1 cellular context compared by ENCODE assay signal in genomic region chr20:39048000-39048696, GRCh38.
TF ChIP-seq lines count a peak whose summit lies in the region.

No MANE protein-coding gene starts in this region.

TF ChIP-seq in HepG2, 621 proteins besides CTCF, POLR2A, EP300 and RAD21 (continued from another document and continues in another):
- TF ChIP-seq ZBTB49 (CRISPR knock-in tag; IDR thresholded peaks at IDR 0.05; ENCODE audit: borderline replicate concordance): 0 out of 2 replicates have a peak, but pooled peaks have one; percentile 22
- TF ChIP-seq ZNF614 (CRISPR knock-in tag; IDR thresholded peaks at IDR 0.05; ENCODE audit: borderline replicate concordance): 0 out of 2 replicates have a peak, but pooled peaks have one; percentile 73
- 0 out of 2 replicates have a peak, but pooled peaks have one; percentile 21 for TF ChIP-seq NR1H2 (CRISPR knock-in tag; IDR thresholded peaks at IDR 0.05; ENCODE audit: borderline replicate concordance, low read depth)
- peak; percentile 64; the same call in 1 of the 2 replicates for TF ChIP-seq ZNF761 (CRISPR knock-in tag; conservative IDR thresholded peaks at IDR 0.05)
- TF ChIP-seq, protein P1, sequence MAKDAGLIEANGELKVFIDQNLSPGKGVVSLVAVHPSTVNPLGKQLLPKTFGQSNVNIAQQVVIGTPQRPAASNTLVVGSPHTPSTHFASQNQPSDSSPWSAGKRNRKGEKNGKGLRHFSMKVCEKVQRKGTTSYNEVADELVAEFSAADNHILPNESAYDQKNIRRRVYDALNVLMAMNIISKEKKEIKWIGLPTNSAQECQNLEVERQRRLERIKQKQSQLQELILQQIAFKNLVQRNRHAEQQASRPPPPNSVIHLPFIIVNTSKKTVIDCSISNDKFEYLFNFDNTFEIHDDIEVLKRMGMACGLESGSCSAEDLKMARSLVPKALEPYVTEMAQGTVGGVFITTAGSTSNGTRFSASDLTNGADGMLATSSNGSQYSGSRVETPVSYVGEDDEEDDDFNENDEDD (CRISPR knock-in tag; IDR thresholded peaks at IDR 0.05; ENCODE audit: borderline replicate concordance): 0 out of 2 replicates have a peak, but pooled peaks have one; percentile 25
- no peak for TF ChIP-seq MIXL1 (CRISPR knock-in tag; IDR thresholded peaks at IDR 0.05)
- no peak for TF ChIP-seq ZNF451 (CRISPR knock-in tag; IDR thresholded peaks at IDR 0.05)
- TF ChIP-seq, protein P2, sequence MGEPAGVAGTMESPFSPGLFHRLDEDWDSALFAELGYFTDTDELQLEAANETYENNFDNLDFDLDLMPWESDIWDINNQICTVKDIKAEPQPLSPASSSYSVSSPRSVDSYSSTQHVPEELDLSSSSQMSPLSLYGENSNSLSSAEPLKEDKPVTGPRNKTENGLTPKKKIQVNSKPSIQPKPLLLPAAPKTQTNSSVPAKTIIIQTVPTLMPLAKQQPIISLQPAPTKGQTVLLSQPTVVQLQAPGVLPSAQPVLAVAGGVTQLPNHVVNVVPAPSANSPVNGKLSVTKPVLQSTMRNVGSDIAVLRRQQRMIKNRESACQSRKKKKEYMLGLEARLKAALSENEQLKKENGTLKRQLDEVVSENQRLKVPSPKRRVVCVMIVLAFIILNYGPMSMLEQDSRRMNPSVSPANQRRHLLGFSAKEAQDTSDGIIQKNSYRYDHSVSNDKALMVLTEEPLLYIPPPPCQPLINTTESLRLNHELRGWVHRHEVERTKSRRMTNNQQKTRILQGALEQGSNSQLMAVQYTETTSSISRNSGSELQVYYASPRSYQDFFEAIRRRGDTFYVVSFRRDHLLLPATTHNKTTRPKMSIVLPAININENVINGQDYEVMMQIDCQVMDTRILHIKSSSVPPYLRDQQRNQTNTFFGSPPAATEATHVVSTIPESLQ (CRISPR knock-in tag; conservative IDR thresholded peaks at IDR 0.05): no peak
- TF ChIP-seq ZNF597 (CRISPR knock-in tag; IDR thresholded peaks at IDR 0.05): no peak
- TF ChIP-seq MEIS2 (CRISPR knock-in tag; IDR thresholded peaks at IDR 0.05): no peak
- peak; percentile 71 for TF ChIP-seq ZNF619 (CRISPR knock-in tag; IDR thresholded peaks at IDR 0.05)
- TF ChIP-seq, protein P3, sequence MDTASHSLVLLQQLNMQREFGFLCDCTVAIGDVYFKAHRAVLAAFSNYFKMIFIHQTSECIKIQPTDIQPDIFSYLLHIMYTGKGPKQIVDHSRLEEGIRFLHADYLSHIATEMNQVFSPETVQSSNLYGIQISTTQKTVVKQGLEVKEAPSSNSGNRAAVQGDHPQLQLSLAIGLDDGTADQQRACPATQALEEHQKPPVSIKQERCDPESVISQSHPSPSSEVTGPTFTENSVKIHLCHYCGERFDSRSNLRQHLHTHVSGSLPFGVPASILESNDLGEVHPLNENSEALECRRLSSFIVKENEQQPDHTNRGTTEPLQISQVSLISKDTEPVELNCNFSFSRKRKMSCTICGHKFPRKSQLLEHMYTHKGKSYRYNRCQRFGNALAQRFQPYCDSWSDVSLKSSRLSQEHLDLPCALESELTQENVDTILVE (CRISPR knock-in tag; IDR thresholded peaks at IDR 0.05): peak; percentile 55; the same call in 1 of the 2 replicates
- no peak for TF ChIP-seq STAT5B (CRISPR knock-in tag; IDR thresholded peaks at IDR 0.05)
- TF ChIP-seq TERF1 (CRISPR knock-in tag; IDR thresholded peaks at IDR 0.05): no peak
- no peak for TF ChIP-seq ZNF234 (CRISPR knock-in tag; conservative IDR thresholded peaks at IDR 0.05)
- peak; percentile 46; the same call in 1 of the 2 replicates for TF ChIP-seq PITX1 (CRISPR knock-in tag; IDR thresholded peaks at IDR 0.05)
- TF ChIP-seq POLR2G (IDR thresholded peaks at IDR 0.05; ENCODE audit: low read depth, low read length): peak; percentile 31; the same call in 1 of the 2 replicates
- peak; percentile 52; the same call in 1 of the 2 replicates for TF ChIP-seq ZKSCAN1 (IDR thresholded peaks at IDR 0.05; ENCODE audit: low read length)
- peak; percentile 84; the same call in 1 of the 2 replicates for TF ChIP-seq ZNF230 (CRISPR knock-in tag; IDR thresholded peaks at IDR 0.05)
- TF ChIP-seq, protein P4, sequence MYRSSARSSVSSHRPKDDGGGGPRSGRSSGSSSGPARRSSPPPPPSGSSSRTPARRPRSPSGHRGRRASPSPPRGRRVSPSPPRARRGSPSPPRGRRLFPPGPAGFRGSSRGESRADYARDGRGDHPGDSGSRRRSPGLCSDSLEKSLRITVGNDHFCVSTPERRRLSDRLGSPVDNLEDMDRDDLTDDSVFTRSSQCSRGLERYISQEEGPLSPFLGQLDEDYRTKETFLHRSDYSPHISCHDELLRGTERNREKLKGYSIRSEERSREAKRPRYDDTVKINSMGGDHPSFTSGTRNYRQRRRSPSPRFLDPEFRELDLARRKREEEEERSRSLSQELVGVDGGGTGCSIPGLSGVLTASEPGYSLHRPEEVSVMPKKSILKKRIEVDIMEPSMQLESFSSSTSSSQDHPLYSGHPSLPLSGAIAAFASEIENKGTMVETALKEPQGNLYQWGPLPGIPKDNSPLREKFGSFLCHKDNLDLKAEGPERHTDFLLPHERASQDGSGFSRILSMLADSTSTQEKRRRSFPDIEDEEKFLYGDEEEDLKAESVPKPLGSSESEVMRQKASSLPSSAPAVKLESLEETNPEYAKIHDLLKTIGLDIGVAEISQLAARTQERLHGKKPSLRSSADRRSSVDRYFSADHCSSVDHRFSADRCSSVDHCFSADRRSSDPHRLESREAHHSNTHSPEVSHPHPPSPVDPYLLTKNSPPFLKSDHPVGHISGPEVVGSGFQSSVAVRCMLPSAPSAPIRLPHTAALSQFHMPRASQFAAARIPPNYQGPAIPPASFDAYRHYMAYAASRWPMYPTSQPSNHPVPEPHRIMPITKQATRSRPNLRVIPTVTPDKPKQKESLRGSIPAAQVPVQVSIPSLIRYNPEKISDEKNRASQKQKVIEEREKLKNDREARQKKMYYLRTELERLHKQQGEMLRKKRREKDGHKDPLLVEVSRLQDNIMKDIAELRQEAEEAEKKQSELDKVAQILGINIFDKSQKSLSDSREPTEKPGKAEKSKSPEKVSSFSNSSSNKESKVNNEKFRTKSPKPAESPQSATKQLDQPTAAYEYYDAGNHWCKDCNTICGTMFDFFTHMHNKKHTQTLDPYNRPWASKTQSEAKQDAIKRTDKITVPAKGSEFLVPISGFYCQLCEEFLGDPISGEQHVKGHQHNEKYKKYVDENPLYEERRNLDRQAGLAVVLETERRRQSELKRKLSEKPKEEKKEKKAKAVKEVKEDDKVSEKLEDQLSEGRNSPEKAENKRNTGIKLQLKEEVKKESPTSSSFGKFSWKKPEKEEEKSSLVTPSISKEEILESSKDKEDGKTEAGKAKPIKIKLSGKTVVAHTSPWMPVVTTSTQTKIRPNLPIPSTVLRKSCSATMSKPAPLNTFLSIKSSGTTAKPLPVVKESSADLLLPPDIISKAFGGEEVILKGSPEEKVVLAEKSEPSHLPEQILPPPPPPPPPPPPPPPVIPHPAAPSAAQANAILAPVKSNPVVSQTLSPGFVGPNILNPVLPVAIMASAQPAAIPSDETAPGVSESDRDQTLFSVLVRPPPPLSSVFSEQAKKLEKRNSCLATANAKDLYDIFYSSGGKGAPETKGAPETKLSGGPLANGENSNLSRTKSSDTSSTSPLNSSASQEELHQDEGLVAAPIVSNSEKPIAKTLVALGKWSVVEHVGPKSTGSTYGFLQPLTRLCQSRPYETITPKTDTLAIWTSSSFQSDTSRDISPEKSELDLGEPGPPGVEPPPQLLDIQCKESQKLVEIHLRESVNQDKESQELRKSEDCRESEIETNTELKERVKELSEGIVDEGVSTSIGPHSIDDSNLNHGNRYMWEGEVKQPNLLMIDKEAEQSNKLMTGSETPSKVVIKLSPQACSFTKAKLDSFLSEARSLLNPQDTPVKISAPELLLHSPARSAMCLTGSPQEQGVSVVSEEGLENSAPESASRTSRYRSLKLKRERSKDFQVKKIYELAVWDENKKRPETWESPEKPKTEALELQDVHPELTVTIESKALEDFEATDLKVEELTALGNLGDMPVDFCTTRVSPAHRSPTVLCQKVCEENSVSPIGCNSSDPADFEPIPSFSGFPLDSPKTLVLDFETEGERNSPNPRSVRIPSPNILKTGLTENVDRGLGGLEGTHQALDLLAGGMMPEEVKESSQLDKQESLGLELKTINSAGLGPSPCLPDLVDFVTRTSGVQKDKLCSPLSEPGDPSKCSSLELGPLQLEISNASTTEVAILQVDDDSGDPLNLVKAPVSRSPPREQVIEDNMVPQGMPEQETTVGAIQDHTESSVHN (CRISPR knock-in tag; IDR thresholded peaks at IDR 0.05): peak; percentile 85; the same call in 1 of the 2 replicates
- TF ChIP-seq ZNF329 (CRISPR knock-in tag; IDR thresholded peaks at IDR 0.05; ENCODE audit: low read depth): 0 out of 2 replicates have a peak, but pooled peaks have one; percentile 24
- TF ChIP-seq, protein P5, sequence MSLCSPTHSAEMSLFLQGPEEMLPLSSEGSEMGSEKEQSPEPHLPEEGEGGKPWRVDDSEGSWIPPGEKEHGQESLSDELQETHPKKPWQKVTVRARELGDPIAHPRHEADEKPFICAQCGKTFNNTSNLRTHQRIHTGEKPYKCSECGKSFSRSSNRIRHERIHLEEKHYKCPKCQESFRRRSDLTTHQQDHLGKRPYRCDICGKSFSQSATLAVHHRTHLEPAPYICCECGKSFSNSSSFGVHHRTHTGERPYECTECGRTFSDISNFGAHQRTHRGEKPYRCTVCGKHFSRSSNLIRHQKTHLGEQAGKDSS (CRISPR knock-in tag; IDR thresholded peaks at IDR 0.05; ENCODE audit: borderline replicate concordance, low read depth): peak; percentile 95; the same call in 1 of the 2 replicates
- TF ChIP-seq ZSCAN31 (CRISPR knock-in tag; IDR thresholded peaks at IDR 0.05; ENCODE audit: low read depth): 0 out of 2 replicates have a peak, but pooled peaks have one; percentile 47
- TF ChIP-seq ZBTB38 (CRISPR knock-in tag; IDR thresholded peaks at IDR 0.05): peak; percentile 80
- TF ChIP-seq ZC3H4 (CRISPR knock-in tag; IDR thresholded peaks at IDR 0.05; ENCODE audit: borderline replicate concordance): peak; percentile 82; the same call in 1 of the 2 replicates
- no peak for TF ChIP-seq GMEB1 (CRISPR knock-in tag; IDR thresholded peaks at IDR 0.05; ENCODE audit: borderline replicate concordance)
- TF ChIP-seq, protein P6, sequence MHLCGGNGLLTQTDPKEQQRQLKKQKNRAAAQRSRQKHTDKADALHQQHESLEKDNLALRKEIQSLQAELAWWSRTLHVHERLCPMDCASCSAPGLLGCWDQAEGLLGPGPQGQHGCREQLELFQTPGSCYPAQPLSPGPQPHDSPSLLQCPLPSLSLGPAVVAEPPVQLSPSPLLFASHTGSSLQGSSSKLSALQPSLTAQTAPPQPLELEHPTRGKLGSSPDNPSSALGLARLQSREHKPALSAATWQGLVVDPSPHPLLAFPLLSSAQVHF (CRISPR knock-in tag; IDR thresholded peaks at IDR 0.05): no peak
- peak; percentile 52; the same call in 1 of the 2 replicates for TF ChIP-seq MTA1 (CRISPR knock-in tag; IDR thresholded peaks at IDR 0.05; ENCODE audit: borderline replicate concordance)
- TF ChIP-seq, protein P7, sequence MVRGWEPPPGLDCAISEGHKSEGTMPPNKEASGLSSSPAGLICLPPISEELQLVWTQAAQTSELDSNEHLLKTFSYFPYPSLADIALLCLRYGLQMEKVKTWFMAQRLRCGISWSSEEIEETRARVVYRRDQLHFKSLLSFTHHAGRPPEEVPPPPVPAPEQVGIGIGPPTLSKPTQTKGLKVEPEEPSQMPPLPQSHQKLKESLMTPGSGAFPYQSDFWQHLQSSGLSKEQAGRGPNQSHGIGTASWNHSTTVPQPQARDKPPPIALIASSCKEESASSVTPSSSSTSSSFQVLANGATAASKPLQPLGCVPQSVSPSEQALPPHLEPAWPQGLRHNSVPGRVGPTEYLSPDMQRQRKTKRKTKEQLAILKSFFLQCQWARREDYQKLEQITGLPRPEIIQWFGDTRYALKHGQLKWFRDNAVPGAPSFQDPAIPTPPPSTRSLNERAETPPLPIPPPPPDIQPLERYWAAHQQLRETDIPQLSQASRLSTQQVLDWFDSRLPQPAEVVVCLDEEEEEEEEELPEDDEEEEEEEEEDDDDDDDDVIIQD (CRISPR knock-in tag; IDR thresholded peaks at IDR 0.05; ENCODE audit: low read depth): 0 out of 2 replicates have a peak, but pooled peaks have one; percentile 33
- TF ChIP-seq MYNN (CRISPR knock-in tag; IDR thresholded peaks at IDR 0.05; ENCODE audit: low read depth): peak; percentile 47; the same call in 1 of the 2 replicates
